ENCODE assay signal across 21 cellular contexts in the genomic region with DNA sequence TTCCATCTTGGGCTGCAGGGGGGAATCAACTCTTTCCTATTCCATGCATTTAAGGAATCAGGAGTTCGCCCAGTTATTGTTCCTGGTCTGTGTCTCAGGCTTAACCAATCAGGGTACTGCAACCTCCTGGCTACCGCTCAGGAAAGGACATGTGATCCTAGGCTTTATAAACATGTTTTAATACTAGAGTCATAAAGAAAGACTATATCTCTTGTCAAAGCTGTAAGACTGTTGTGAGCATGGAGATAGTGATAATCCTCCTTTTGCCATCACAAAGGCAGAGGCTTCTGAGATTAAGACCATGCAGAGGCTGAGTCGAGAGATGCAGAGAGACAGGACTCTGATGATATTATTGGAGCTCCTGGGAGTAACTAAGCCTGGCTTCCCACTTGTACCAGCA.
"Had no signal": no experiment of that assay in that cellular context is flagged by ENCODE, and none has a peak within 500 bp of the region (broad histone marks: within the 10 kb centered on the region; RNA-seq: fewer than 3 reads in every experiment).

No MANE protein-coding gene starts in this region.

- H3K4me1 Mint-ChIP-seq: naive thymus-derived CD4-positive, alpha-beta T cell; stimulated activated memory B cell treated with anti-CD40 and anti-IgM and Interleukin-4, amounts not matched to agents 10 μg/mL and 1 μg/mL and 100 μg/mL, for 72 hours; stimulated activated naive CD8-positive, alpha-beta T cell treated with anti-CD3 and anti-CD28 coated beads, Interleukin-15, amount 100 ng/mL, for 72 hours had no signal

- H3K4me3 Mint-ChIP-seq: naive thymus-derived CD4-positive, alpha-beta T cell; natural killer cell treated with Interleukin-12 subunit alpha and Interleukin-12 subunit beta and Interleukin-15 and Interleukin-18, amount 100 ng/mL, for 72 hours; neural crest cell; stimulated activated memory B cell treated with anti-CD40 and anti-IgM and Interleukin-4, amounts not matched to agents 10 μg/mL and 1 μg/mL and 100 μg/mL, for 72 hours; stimulated activated naive CD8-positive, alpha-beta T cell treated with anti-CD3 and anti-CD28 coated beads, Interleukin-15, amount 100 ng/mL, for 72 hours; type B pancreatic cell had no signal

- H3K36me3 Mint-ChIP-seq: naive thymus-derived CD4-positive, alpha-beta T cell; natural killer cell treated with Interleukin-12 subunit alpha and Interleukin-12 subunit beta and Interleukin-15 and Interleukin-18, amount 100 ng/mL, for 72 hours; stimulated activated memory B cell treated with anti-CD40 and anti-IgM and Interleukin-4, amounts not matched to agents 10 μg/mL and 1 μg/mL and 100 μg/mL, for 72 hours; type B pancreatic cell had no signal

- DNase-seq: islet precursor cell; left ventricle myocardium inferior; mesendoderm; midbrain; mucosa of descending colon; naive thymus-derived CD4-positive, alpha-beta T cell; nucleus accumbens; psoas muscle; right lobe of liver; stimulated activated CD4-positive, alpha-beta T cell treated with anti-CD3 and anti-CD28 coated beads, Interleukin-1b, Interleukin-23, amount 100 ng/mL, for 48 hours; stimulated activated CD4-positive, alpha-beta T cell treated with anti-CD3 and anti-CD28 coated beads, Interleukin-2, amount 100 ng/mL, for 48 hours; stimulated activated CD4-positive, alpha-beta T cell treated with anti-CD3 and anti-CD28 coated beads, Interleukin-4, amount 100 ng/mL, for 4 hours; stimulated activated CD8-positive, alpha-beta memory T cell treated with anti-CD3 and anti-CD28 coated beads, Interleukin-4, amount 100 ng/mL, for 48 hours; stimulated activated naive CD4-positive, alpha-beta T cell treated with Interleukin-2 at 50 U/mL for 16 hours; stimulated activated naive CD8-positive, alpha-beta T cell treated with anti-CD3 and anti-CD28 coated beads, Interleukin-15, amount 100 ng/mL, for 72 hours; substantia nigra; uterus had no signal

- H3K9me3 Mint-ChIP-seq: natural killer cell treated with Interleukin-12 subunit alpha and Interleukin-12 subunit beta and Interleukin-15 and Interleukin-18, amount 100 ng/mL, for 72 hours; stimulated activated memory B cell treated with anti-CD40 and anti-IgM and Interleukin-4, amounts not matched to agents 10 μg/mL and 1 μg/mL and 100 μg/mL, for 72 hours; stimulated activated naive CD8-positive, alpha-beta T cell treated with anti-CD3 and anti-CD28 coated beads, Interleukin-15, amount 100 ng/mL, for 72 hours had no signal

- H3K27me3 Mint-ChIP-seq: type B pancreatic cell had no signal

- H3K27ac Mint-ChIP-seq: naive thymus-derived CD4-positive, alpha-beta T cell; natural killer cell treated with Interleukin-12 subunit alpha and Interleukin-12 subunit beta and Interleukin-15 and Interleukin-18, amount 100 ng/mL, for 72 hours; stimulated activated memory B cell treated with anti-CD40 and anti-IgM and Interleukin-4, amounts not matched to agents 10 μg/mL and 1 μg/mL and 100 μg/mL, for 72 hours; stimulated activated naive CD8-positive, alpha-beta T cell treated with anti-CD3 and anti-CD28 coated beads, Interleukin-15, amount 100 ng/mL, for 72 hours; type B pancreatic cell had no signal

- ATAC-seq: mucosa of descending colon; naive thymus-derived CD4-positive, alpha-beta T cell; natural killer cell treated with Interleukin-12 subunit alpha and Interleukin-12 subunit beta and Interleukin-15 and Interleukin-18, amount 100 ng/mL, for 72 hours; psoas muscle; right lobe of liver; stimulated activated memory B cell treated with anti-CD40 and anti-IgM and Interleukin-4, amounts not matched to agents 10 μg/mL and 1 μg/mL and 100 μg/mL, for 72 hours; stimulated activated naive CD8-positive, alpha-beta T cell treated with anti-CD3 and anti-CD28 coated beads, Interleukin-15, amount 100 ng/mL, for 72 hours had no signal
